Comparison of ENCODE assay signal across 8 cellular contexts in the genomic region with DNA sequence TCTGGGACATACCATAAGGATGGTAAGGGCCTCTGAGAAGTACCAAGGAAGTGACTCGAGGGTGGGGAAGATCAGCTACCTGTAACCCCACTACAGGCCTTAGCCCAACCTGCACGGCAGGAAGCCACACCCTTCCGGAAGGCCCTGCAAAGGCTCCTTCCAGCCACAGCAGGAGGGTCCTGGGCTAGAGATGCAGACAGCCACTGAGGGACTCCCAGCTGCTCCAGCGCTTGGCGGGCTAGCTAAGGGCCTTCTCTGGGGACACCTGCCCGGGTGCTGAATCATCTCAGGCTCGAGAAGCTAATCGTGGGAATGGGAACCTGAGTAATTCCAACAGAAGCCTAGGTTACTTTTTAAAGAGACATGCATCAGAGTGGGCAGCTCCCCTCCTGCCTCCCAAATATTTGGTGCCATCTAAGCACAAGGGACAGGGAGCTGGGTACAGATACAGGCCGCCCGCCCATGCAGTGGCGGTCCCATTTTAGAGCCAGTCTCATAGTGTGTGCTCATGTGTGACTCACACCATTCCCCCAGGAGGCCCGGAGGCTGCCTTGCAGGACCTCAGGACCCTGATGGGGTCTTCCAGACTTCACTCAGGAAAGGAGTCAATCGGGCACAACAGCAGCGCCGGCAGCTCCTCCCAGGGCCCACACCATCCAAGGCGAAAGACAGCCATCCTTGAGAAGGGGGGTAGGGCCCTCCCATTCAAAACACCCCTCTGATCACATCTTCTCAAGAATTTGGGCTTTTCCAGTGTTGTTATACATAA. TPM values are rescaled to one million over a fixed set of nuclear protein-coding genes. Genes with fewer than 3 reads are reported as not detected.
A peak's percentile ranks its signal among the peaks of the same experiment; 100 is the strongest.
DNase-seq lines count a peak whose midpoint lies in the region; ATAC-seq and TF ChIP-seq lines count a peak whose summit lies in the region.

No MANE protein-coding gene starts in this region.

- WGBS in transverse colon (ENCODE audit: low coverage in 1 of 2), 2 donors: 57% methylated on average over 16 of the region's 16 CpGs; no CpG with 5 or more reads in 1 of the 2 donors

- no peaks in the 10 kb centered on the region for H3K9me3 ChIP-seq in transverse colon

- peaks cover 62% of the 10 kb centered on the region for H3K36me3 Mint-ChIP-seq in activated CD8-positive, alpha-beta memory T cell treated with anti-CD3 and anti-CD28 coated beads, Interleukin-2, amount 10 ng/mL, durations not matched to agents 7 days and 5 days
- H3K36me3 Mint-ChIP-seq in activated naive CD4-positive, alpha-beta T cell treated with anti-CD3 and anti-CD28 coated beads, Interleukin-2, amount 10 ng/mL, durations not matched to agents 7 days and 5 days: peaks cover 58% of the 10 kb centered on the region

- H3K4me3 Mint-ChIP-seq in activated CD8-positive, alpha-beta memory T cell treated with anti-CD3 and anti-CD28 coated beads, Interleukin-2, amount 10 ng/mL, durations not matched to agents 7 days and 5 days: peak overlapping the region; percentile 70
- peak overlapping the region; percentile 80 for H3K4me3 Mint-ChIP-seq in activated naive CD4-positive, alpha-beta T cell treated with anti-CD3 and anti-CD28 coated beads, Interleukin-2, amount 10 ng/mL, durations not matched to agents 7 days and 5 days

- peak; percentile 51 for ATAC-seq in activated CD8-positive, alpha-beta memory T cell treated with anti-CD3 and anti-CD28 coated beads, Interleukin-2, amount 10 ng/mL, durations not matched to agents 7 days and 5 days
- ATAC-seq in GM18907 (IDR thresholded peaks at IDR 0.05; ENCODE audit: unreplicated experiment) (no peak), HG03196 (IDR thresholded peaks at IDR 0.05; ENCODE audit: unreplicated experiment) (no peak), omental fat pad (ENCODE audit: low FRiP score) (no peak)

- peak overlapping the region in 1 of 4 donors; percentile 16 for H3K4me3 ChIP-seq in transverse colon

- TF ChIP-seq POLR2A in transverse colon (IDR thresholded peaks at IDR 0.05): peak; percentile 17

- H3K27ac Mint-ChIP-seq in activated CD8-positive, alpha-beta memory T cell treated with anti-CD3 and anti-CD28 coated beads, Interleukin-2, amount 10 ng/mL, durations not matched to agents 7 days and 5 days: peak overlapping the region; percentile 93
- H3K27ac Mint-ChIP-seq in activated naive CD4-positive, alpha-beta T cell treated with anti-CD3 and anti-CD28 coated beads, Interleukin-2, amount 10 ng/mL, durations not matched to agents 7 days and 5 days: peak overlapping the region; percentile 99

- no peaks in the 10 kb centered on the region for H3K9me3 Mint-ChIP-seq in activated CD8-positive, alpha-beta memory T cell treated with anti-CD3 and anti-CD28 coated beads, Interleukin-2, amount 10 ng/mL, durations not matched to agents 7 days and 5 days (ENCODE audit: low read depth)
- H3K9me3 Mint-ChIP-seq in activated naive CD4-positive, alpha-beta T cell treated with anti-CD3 and anti-CD28 coated beads, Interleukin-2, amount 10 ng/mL, durations not matched to agents 7 days and 5 days: no peaks in the 10 kb centered on the region

- peak; percentile 81 for DNase-seq in activated CD8-positive, alpha-beta memory T cell treated with anti-CD3 and anti-CD28 coated beads, Interleukin-2, amount 10 ng/mL, durations not matched to agents 7 days and 5 days
- no peak for DNase-seq in activated CD8-positive, alpha-beta memory T cell treated with anti-CD3 and anti-CD28 coated beads for 24 hours
- DNase-seq in activated naive CD4-positive, alpha-beta T cell treated with anti-CD3 and anti-CD28 coated beads, Interleukin-2, amount 10 ng/mL, durations not matched to agents 7 days and 5 days: peak; percentile 77
- DNase-seq in transverse colon (no peak), omental fat pad (ENCODE audit: low spot score) (no peak)

- H3K27me3 ChIP-seq in layer of hippocampus (ENCODE audit: control insufficient read depth, insufficient read depth, low read length) (no peaks in the 10 kb centered on the region), transverse colon (no peaks in the 10 kb centered on the region)

- intact Hi-C loops in transverse colon (cut with DNase I; ENCODE audit: low total_unique reads): loop anchor here (5.0 kb wide), 1 partner anchor 88 kb away; no protein-coding TSS in a partner anchor

- no peaks in the 10 kb centered on the region for H3K36me3 ChIP-seq in transverse colon

- CTCF ChIA-PET in activated CD8-positive, alpha-beta memory T cell treated with anti-CD3 and anti-CD28 coated beads, Interleukin-2, amount 10 ng/mL, durations not matched to agents 7 days and 5 days (lab: Charles Lee): interaction anchor here (1.1 to 6.5 kb wide), 14 partner anchors 9 to 93 kb away, joined by 3 to 47 read pairs (median 6); a partner anchor contains a TSS
- CTCF ChIA-PET in activated naive CD4-positive, alpha-beta T cell treated with anti-CD3 and anti-CD28 coated beads, Interleukin-2, amount 10 ng/mL, durations not matched to agents 7 days and 5 days (lab: Charles Lee): interaction anchor here (1.0 to 3.8 kb wide), 5 partner anchors 12 to 46 kb away, joined by 3 to 16 read pairs (median 3); no protein-coding TSS in a partner anchor

- no peak for TF ChIP-seq EP300 in transverse colon (IDR thresholded peaks at IDR 0.05; ENCODE audit: low read depth)

- TF ChIP-seq CTCF in transverse colon (IDR thresholded peaks at IDR 0.05): no peak
- no peak for TF ChIP-seq CTCF in omental fat pad (IDR thresholded peaks at IDR 0.05)

- in situ Hi-C loops in transverse colon (cut with MboI; ENCODE audit: low pct_ligation_motif_present in 1 of 4, low pct_unique_long_range_greater_than_20kb in 1 of 4, low sequenced_read_pairs in 3 of 4): loop anchor here in 1 of 4 donors (10.0 kb wide), 1 partner anchor 75 kb away; no protein-coding TSS in a partner anchor

- H3K27me3 Mint-ChIP-seq in activated CD8-positive, alpha-beta memory T cell treated with anti-CD3 and anti-CD28 coated beads, Interleukin-2, amount 10 ng/mL, durations not matched to agents 7 days and 5 days: no peaks in the 10 kb centered on the region
- H3K27me3 Mint-ChIP-seq in activated naive CD4-positive, alpha-beta T cell treated with anti-CD3 and anti-CD28 coated beads, Interleukin-2, amount 10 ng/mL, durations not matched to agents 7 days and 5 days: no peaks in the 10 kb centered on the region

- H3K4me1 Mint-ChIP-seq in activated CD8-positive, alpha-beta memory T cell treated with anti-CD3 and anti-CD28 coated beads, Interleukin-2, amount 10 ng/mL, durations not matched to agents 7 days and 5 days: peaks cover 92% of the 10 kb centered on the region
- peaks cover 95% of the 10 kb centered on the region for H3K4me1 Mint-ChIP-seq in activated naive CD4-positive, alpha-beta T cell treated with anti-CD3 and anti-CD28 coated beads, Interleukin-2, amount 10 ng/mL, durations not matched to agents 7 days and 5 days

- H3K27ac ChIP-seq in layer of hippocampus (ENCODE audit: low read depth, low read length) (peak overlapping the region; percentile 65), transverse colon (peak overlapping the region; percentile 96 to 100 (median 98))

- peaks cover 59 to 99% (median 91%) of the 10 kb centered on the region in 4 donors for H3K4me1 ChIP-seq in transverse colon

RNA-seq across cellular contexts. Expression of a gene that starts 8.0 kb away (rescaled TPM):
- total RNA-seq in activated CD8-positive, alpha-beta memory T cell treated with anti-CD3 and anti-CD28 coated beads, Interleukin-2, amount 10 ng/mL, durations not matched to agents 7 days and 5 days: 100 to 1,000 TPM; 695 to 913 TPM
- total RNA-seq in transverse colon (100 to 1,000 TPM; 385 to 511 (median 460) TPM), omental fat pad (100 to 1,000 TPM; 225 to 463 (median 370) TPM)

Comparison
In these comparisons a context has a peak if more than half of its experiments do, and no peak if none do; other contexts are left out.
1. DNase-seq: peak in activated CD8-positive, alpha-beta memory T cell treated with anti-CD3 and anti-CD28 coated beads, Interleukin-2, amount 10 ng/mL, durations not matched to agents 7 days and 5 days (single experiment) and activated naive CD4-positive, alpha-beta T cell treated with anti-CD3 and anti-CD28 coated beads, Interleukin-2, amount 10 ng/mL, durations not matched to agents 7 days and 5 days (single experiment); none in activated CD8-positive, alpha-beta memory T cell treated with anti-CD3 and anti-CD28 coated beads for 24 hours (single experiment), transverse colon (single experiment) and omental fat pad (single experiment).